In genomic region chr2:199278099-199278498, GRCh38 we compare ENCODE assay signal across 1 cellular context.
TF ChIP-seq lines count a peak whose summit lies in the region.

No MANE protein-coding gene starts in this region.

TF ChIP-seq in HEK293, 187 proteins besides CTCF, POLR2A, EP300 and RAD21 (continued from another document):
- peak; percentile 37; the same call in 1 of the 2 replicates for TF ChIP-seq REST (tag by site-specific recombination; IDR thresholded peaks at IDR 0.05)
- no peak for TF ChIP-seq ZSCAN4 (tag by site-specific recombination; IDR thresholded peaks at IDR 0.05)
- TF ChIP-seq ZNF654 (tag by site-specific recombination; IDR thresholded peaks at IDR 0.05; ENCODE audit: low read depth), result no peak
- TF ChIP-seq, protein P1, sequence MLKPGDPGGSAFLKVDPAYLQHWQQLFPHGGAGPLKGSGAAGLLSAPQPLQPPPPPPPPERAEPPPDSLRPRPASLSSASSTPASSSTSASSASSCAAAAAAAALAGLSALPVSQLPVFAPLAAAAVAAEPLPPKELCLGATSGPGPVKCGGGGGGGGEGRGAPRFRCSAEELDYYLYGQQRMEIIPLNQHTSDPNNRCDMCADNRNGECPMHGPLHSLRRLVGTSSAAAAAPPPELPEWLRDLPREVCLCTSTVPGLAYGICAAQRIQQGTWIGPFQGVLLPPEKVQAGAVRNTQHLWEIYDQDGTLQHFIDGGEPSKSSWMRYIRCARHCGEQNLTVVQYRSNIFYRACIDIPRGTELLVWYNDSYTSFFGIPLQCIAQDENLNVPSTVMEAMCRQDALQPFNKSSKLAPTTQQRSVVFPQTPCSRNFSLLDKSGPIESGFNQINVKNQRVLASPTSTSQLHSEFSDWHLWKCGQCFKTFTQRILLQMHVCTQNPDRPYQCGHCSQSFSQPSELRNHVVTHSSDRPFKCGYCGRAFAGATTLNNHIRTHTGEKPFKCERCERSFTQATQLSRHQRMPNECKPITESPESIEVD (tag by site-specific recombination; IDR thresholded peaks at IDR 0.05), result peak; percentile 58
- TF ChIP-seq ZNF146 (tag by site-specific recombination; IDR thresholded peaks at IDR 0.05), result peak; percentile 12; the same call in 1 of the 2 replicates
